ENCODE assay signal across 28 cellular contexts in genomic region chr7:43933902-43934560, GRCh38.
"Had no signal": no experiment of that assay in that cellular context is flagged by ENCODE, and none has a peak within 500 bp of the region (broad histone marks: within the 10 kb centered on the region; RNA-seq: fewer than 3 reads in every experiment).

No MANE protein-coding gene starts in this region.

- H3K27me3 ChIP-seq: esophagus squamous epithelium, neural progenitor cell, right atrium auricular region, spleen, suprapubic skin had no signal

- H2AFZ ChIP-seq: neural progenitor cell, parathyroid adenoma had no signal

- DNase-seq: central memory CD4-positive, alpha-beta T cell; effector memory CD4-positive, alpha-beta T cell; erythroblast; esophagus squamous epithelium; hypothalamus; immature natural killer cell; islet precursor cell; kidney glomerular epithelial cell; left colon; left ventricle myocardium superior; mesendoderm; midbrain; naive thymus-derived CD4-positive, alpha-beta T cell; spleen; stimulated activated CD4-positive, alpha-beta T cell treated with anti-CD3 and anti-CD28 coated beads, Interleukin-15, amount 100 ng/mL, for 24 hours; stimulated activated CD4-positive, alpha-beta T cell treated with anti-CD3 and anti-CD28 coated beads, Interleukin-2, amount 100 ng/mL, for 48 hours; stimulated activated naive CD4-positive, alpha-beta T cell; stimulated activated naive CD8-positive, alpha-beta T cell treated with anti-CD3 and anti-CD28 coated beads, Interleukin-15, amount 100 ng/mL, for 72 hours had no signal

- H3K79me2 ChIP-seq: parathyroid adenoma had no signal

- FAIRE-seq: colon, endothelial cell of umbilical vein, frontal cortex had no signal

- H3K27ac ChIP-seq: esophagus squamous epithelium, neural progenitor cell, parathyroid adenoma, prostate gland, right atrium auricular region, skin epidermis, spleen, suprapubic skin had no signal

- H3K4me2 ChIP-seq: neural progenitor cell had no signal

- H3K4me1 ChIP-seq: neural progenitor cell, parathyroid adenoma, prostate gland, right atrium auricular region, suprapubic skin had no signal

- H3K9me3 ChIP-seq: esophagus squamous epithelium, prostate gland, right atrium auricular region, spleen, suprapubic skin had no signal

- H3K4me3 ChIP-seq: esophagus squamous epithelium, lung, neural progenitor cell, prostate gland, right atrium auricular region, skin epidermis, spleen, suprapubic skin had no signal

- H3K36me3 ChIP-seq: esophagus squamous epithelium, neural progenitor cell, prostate gland, suprapubic skin had no signal

- H3K9ac ChIP-seq: neural progenitor cell, parathyroid adenoma had no signal

- ATAC-seq: left colon; left ventricle myocardium superior; naive thymus-derived CD4-positive, alpha-beta T cell; stimulated activated naive CD8-positive, alpha-beta T cell treated with anti-CD3 and anti-CD28 coated beads, Interleukin-15, amount 100 ng/mL, for 72 hours had no signal
